Comparison of ENCODE assay signal across 8 cellular contexts in genomic region chr16:18969050-18969854, GRCh38. TPM values are rescaled to one million over a fixed set of nuclear protein-coding genes. Genes with fewer than 3 reads are reported as not detected.
DNase-seq lines count a peak whose midpoint lies in the region; ATAC-seq lines count a peak whose summit lies in the region.

No MANE protein-coding gene starts in this region.

- WGBS in GM23248 (ENCODE audit: low coverage in 1 of 2, low lambda C conversion rate in 2 of 2, missing lambda C conversion rate in 2 of 2), 2 experiments, result 16 to 20% methylated on average over 18 of the region's 18 CpGs

- no peaks in the 10 kb centered on the region for H4K20me1 ChIP-seq in GM23248 (ENCODE audit: insufficient read depth)

- H2AFZ ChIP-seq in GM23248, result peak overlapping the region; percentile 69

- H3K9ac ChIP-seq in GM23248, result peak overlapping the region; percentile 13; the same call in 1 of the 2 replicates

- no peaks in the 10 kb centered on the region for H3F3A ChIP-seq in GM23248 (ENCODE audit: insufficient read depth)

- H3K4me3 ChIP-seq in GM23248, result peak overlapping the region; percentile 70

- no peaks in the 10 kb centered on the region for H3K4me1 ChIP-seq in GM23248 (ENCODE audit: insufficient read depth)

- H3K9me2 ChIP-seq in GM23248 (ENCODE audit: insufficient read depth), result no peaks in the 10 kb centered on the region

- no peaks in the 10 kb centered on the region for H3K27me3 ChIP-seq in GM23248 (replicated peaks; ENCODE audit: insufficient read depth)

- peak overlapping the region; percentile 84 for H3K4me2 ChIP-seq in GM23248 (ENCODE audit: unreplicated experiment)

- no peaks in the 10 kb centered on the region for H3K36me3 ChIP-seq in GM23248 (ENCODE audit: low read depth)

- H3K27ac ChIP-seq in GM23248, result no peak overlapping the region

- no peaks in the 10 kb centered on the region for H3K79me2 ChIP-seq in GM23248 (ENCODE audit: insufficient read depth)

- no peaks in the 10 kb centered on the region for H3K9me3 ChIP-seq in GM23248 (ENCODE audit: low read depth)

- in situ Hi-C loops in ACHN (cut with HindIII; ENCODE audit: low pct_ligation_motif_present, low pct_unique_long_range_greater_than_20kb, low sequenced_read_pairs) (no loop called here), GM23248 (cut with MboI) (no loop called here)

- DNase-seq in ACHN (peak; percentile 84), GM23248 (peak; percentile 85), NCI-H2196 treated with DMSO at 0.1 percent for 48 hours (lab: John Stamatoyannopoulos, UW; ENCODE audit: unreplicated experiment) (peak; percentile 43), kidney tubule cell (ENCODE audit: low spot score) (peak; percentile 71)
- DNase-seq in central memory CD4-positive, alpha-beta T cell, result peak; percentile 54
- peak; percentile 51 to 62 for DNase-seq in stimulated activated CD4-positive, alpha-beta T cell treated with anti-CD3 and anti-CD28 coated beads, Interleukin-1b, Interleukin-23, amount 100 ng/mL, for 1 hour (ENCODE audit: low read depth in 2 of 2)

- peak; percentile 79 to 80 for ATAC-seq in activated CD4-positive, CD25-positive, alpha-beta regulatory T cell treated with anti-CD3 and anti-CD28 coated beads, Interleukin-2, amount 50 U/mL, for 24 hours
- ATAC-seq in GM21515 (IDR thresholded peaks at IDR 0.05; ENCODE audit: unreplicated experiment), result no peak

RNA-seq across cellular contexts. Expression of gene TMC7, which starts 14.5 kb away (rescaled TPM):
- total RNA-seq in GM23248 (2014; rRNA removed; shearing (Covaris generic)), result 0.25 and 0.54 TPM in 2 replicates
- polyA plus RNA-seq in GM23248 (2016; fragmentation: Nextera tagmentation; extraction: Ambion mirVana), result 1.4 TPM in 2 replicates

RNA-seq across cellular contexts. Expression of gene SMG1, which starts 43.0 kb away (rescaled TPM):
- 29.1 and 37.1 TPM in 2 replicates for total RNA-seq in GM23248 (2014; rRNA removed; shearing (Covaris generic))
- polyA plus RNA-seq in GM23248 (2016; fragmentation: Nextera tagmentation; extraction: Ambion mirVana), result 8.4 and 9.3 TPM in 2 replicates
